Comparison of ENCODE assay signal across 20 cellular contexts in genomic region chr9:81610739-81611107, GRCh38.
"Had no signal": no experiment of that assay in that cellular context is flagged by ENCODE, and none has a peak within 500 bp of the region (broad histone marks: within the 10 kb centered on the region; RNA-seq: fewer than 3 reads in every experiment).

No MANE protein-coding gene starts in this region.

- H3K27ac Mint-ChIP-seq: activated CD4-positive, alpha-beta T cell treated with anti-CD3 and anti-CD28 coated beads, Interleukin-2, amount 10 ng/mL, durations not matched to agents 24 days and 14 days; activated CD8-positive, alpha-beta T cell treated with anti-CD3 and anti-CD28 coated beads, Interleukin-2, amount 10 ng/mL, durations not matched to agents 7 days and 5 days; activated naive CD8-positive, alpha-beta T cell treated with anti-CD3 and anti-CD28 coated beads for 36 hours; activated T-helper 1 cell treated with anti-CD3 and anti-CD28 coated beads, Interleukin-12 subunit alpha, Interleukin-12 subunit beta, Interleukin-2, Interleukin-4 antibody, amounts not matched to agents 30 ng/mL and 10 ng/mL and 1 ng/mL, durations not matched to agents 14 hours and 24 hours and 36 hours; T-helper 2 cell treated with Interferon-gamma antibody and Interleukin-4, amounts not matched to agents 5 μg/mL and 100 μg/mL, for 36 hours; type B pancreatic cell had no signal

- H3K36me3 Mint-ChIP-seq: activated naive CD8-positive, alpha-beta T cell treated with anti-CD3 and anti-CD28 coated beads for 36 hours had no signal

- H3K36me3 ChIP-seq: brain microvascular endothelial cell had no signal

- H3K9me3 ChIP-seq: pancreas, SJSA1 had no signal

- H3K27me3 Mint-ChIP-seq: activated CD4-positive, alpha-beta T cell treated with anti-CD3 and anti-CD28 coated beads, Interleukin-2, amount 10 ng/mL, durations not matched to agents 24 days and 14 days; effector memory CD8-positive, alpha-beta T cell; type B pancreatic cell had no signal

- H3K4me1 ChIP-seq: pancreas had no signal

- H3K4me3 ChIP-seq: lung, pancreas, SJSA1, skin epidermis had no signal

- H3K9me3 Mint-ChIP-seq: activated CD4-positive, alpha-beta T cell treated with anti-CD3 and anti-CD28 coated beads, Interleukin-2, amount 10 ng/mL, durations not matched to agents 24 days and 14 days; activated naive CD8-positive, alpha-beta T cell treated with anti-CD3 and anti-CD28 coated beads for 36 hours; activated T-helper 1 cell treated with anti-CD3 and anti-CD28 coated beads, Interleukin-12 subunit alpha, Interleukin-12 subunit beta, Interleukin-2, Interleukin-4 antibody, amounts not matched to agents 30 ng/mL and 10 ng/mL and 1 ng/mL, durations not matched to agents 14 hours and 24 hours and 36 hours; neural crest cell; type B pancreatic cell had no signal

- ATAC-seq: left colon had no signal

- DNase-seq: activated CD4-positive, alpha-beta T cell treated with anti-CD3 and anti-CD28 coated beads, Interleukin-2, amount 10 ng/mL, durations not matched to agents 24 days and 14 days; activated CD4-positive, CD25-positive, alpha-beta regulatory T cell; activated naive CD8-positive, alpha-beta T cell treated with anti-CD3 and anti-CD28 coated beads for 36 hours; brain microvascular endothelial cell; dermis blood vessel endothelial cell; effector memory CD8-positive, alpha-beta T cell; left colon; pancreas; stimulated activated CD4-positive, alpha-beta T cell treated with anti-CD3 and anti-CD28 coated beads, Interleukin-15, amount 100 ng/mL, for 24 hours; stimulated activated CD4-positive, alpha-beta T cell treated with anti-CD3 and anti-CD28 coated beads, Interleukin-4, amount 100 ng/mL, for 1 hour; stimulated activated naive CD4-positive, alpha-beta T cell treated with Interleukin-2 at 50 U/mL for 16 hours; SW 1271 had no signal

- H3K4me3 Mint-ChIP-seq: activated CD4-positive, alpha-beta T cell treated with anti-CD3 and anti-CD28 coated beads, Interleukin-2, amount 10 ng/mL, durations not matched to agents 24 days and 14 days; activated CD8-positive, alpha-beta T cell treated with anti-CD3 and anti-CD28 coated beads, Interleukin-2, amount 10 ng/mL, durations not matched to agents 7 days and 5 days; activated naive CD8-positive, alpha-beta T cell treated with anti-CD3 and anti-CD28 coated beads for 36 hours; activated T-helper 1 cell treated with anti-CD3 and anti-CD28 coated beads, Interleukin-12 subunit alpha, Interleukin-12 subunit beta, Interleukin-2, Interleukin-4 antibody, amounts not matched to agents 30 ng/mL and 10 ng/mL and 1 ng/mL, durations not matched to agents 14 hours and 24 hours and 36 hours; neural crest cell; T-helper 2 cell treated with Interferon-gamma antibody and Interleukin-4, amounts not matched to agents 5 μg/mL and 100 μg/mL, for 36 hours; type B pancreatic cell had no signal

- H3K4me1 Mint-ChIP-seq: activated CD4-positive, alpha-beta T cell treated with anti-CD3 and anti-CD28 coated beads, Interleukin-2, amount 10 ng/mL, durations not matched to agents 24 days and 14 days had no signal
